24 cellular contexts compared by ENCODE assay signal in genomic region chr5:116415182-116415581, GRCh38.
"Had no signal": no experiment of that assay in that cellular context is flagged by ENCODE, and none has a peak within 500 bp of the region (broad histone marks: within the 10 kb centered on the region; RNA-seq: fewer than 3 reads in every experiment).

No MANE protein-coding gene starts in this region.

- H3K4me3 ChIP-seq: MG63, SJSA1, SK-N-MC had no signal

- ATAC-seq: HepG2 had no signal

- H3K36me3 ChIP-seq: MG63, SJSA1 had no signal

- H3K27ac ChIP-seq: SJSA1, SK-N-MC had no signal

- DNase-seq: IMR-90, Karpas-422, KG1, MG63, NCI-H1092, NCI-H1105 treated with DMSO at 0.1 percent for 48 hours, NCI-H1417 treated with DMSO at 0.1 percent for 48 hours, NCI-H146, NCI-H1694 treated with DMSO at 0.1 percent for 48 hours, NCI-H1930, NCI-H2081, NCI-H2107, NCI-H2171, NCI-H345, NCI-H446 treated with DMSO at 0.1 percent for 48 hours, NCI-H510A treated with DMSO at 0.1 percent for 48 hours, NCI-H526, NCI-H82, Right ventricle myocardium superior, RPMI8226, SIG-M5 had no signal

- H3K27me3 ChIP-seq: MG63, SJSA1 had no signal
